Comparison of ENCODE assay signal across 9 cellular contexts in genomic region chr3:181210275-181210674, GRCh38.
DNase-seq lines count a peak whose midpoint lies in the region; ATAC-seq and TF ChIP-seq lines count a peak whose summit lies in the region.
"Had no signal": no experiment of that assay in that cellular context is flagged by ENCODE, and none has a peak within 500 bp of the region (broad histone marks: within the 10 kb centered on the region; RNA-seq: fewer than 3 reads in every experiment).

No MANE protein-coding gene starts in this region.

- H4K20me1 ChIP-seq in OCI-LY3 (ENCODE audit: insufficient read depth, low read length): no peaks in the 10 kb centered on the region

- H3K9ac ChIP-seq in OCI-LY3 (ENCODE audit: low read length): no peak overlapping the region

- H3K4me1 ChIP-seq in heart right ventricle (no peaks in the 10 kb centered on the region), right cardiac atrium (ENCODE audit: control insufficient read depth, insufficient read depth, low read length) (no peaks in the 10 kb centered on the region), OCI-LY3 (ENCODE audit: low read length) (no peaks in the 10 kb centered on the region)

- no peaks in the 10 kb centered on the region for H3K79me2 ChIP-seq in OCI-LY3 (ENCODE audit: low read length)

- 10 to 11% methylated on average over 2 of the region's 2 CpGs for whole genome bisulfite sequencing in heart right ventricle, 2 donors
- WGBS in right cardiac atrium: 14% methylated on average over 2 of the region's 2 CpGs

- H3K27me3 ChIP-seq in heart right ventricle: peaks cover 0 to 33% (median 10%) of the 10 kb centered on the region in 7 donors
- peaks cover 4% of the 10 kb centered on the region for H3K27me3 ChIP-seq in right cardiac atrium (ENCODE audit: control insufficient read depth, insufficient read depth)
- H3K27me3 ChIP-seq in OCI-LY3 (ENCODE audit: low read depth, low read length): no peaks in the 10 kb centered on the region

- no peak overlapping the region for H3K4me2 ChIP-seq in OCI-LY3 (ENCODE audit: low read length)

- H3K36me3 ChIP-seq in heart right ventricle (no peaks in the 10 kb centered on the region), OCI-LY3 (replicated peaks; ENCODE audit: low read depth, low read length) (no peaks in the 10 kb centered on the region)

- H3K9me3 ChIP-seq in heart right ventricle (no peaks in the 10 kb centered on the region), right cardiac atrium (ENCODE audit: control insufficient read depth, low read length) (no peaks in the 10 kb centered on the region), OCI-LY3 (ENCODE audit: insufficient read depth, low read length) (no peaks in the 10 kb centered on the region)

- no peak overlapping the region for H3K27ac ChIP-seq in heart right ventricle
- no peak overlapping the region for H3K27ac ChIP-seq in right cardiac atrium (ENCODE audit: low read length)
- H3K27ac ChIP-seq in OCI-LY3 (ENCODE audit: low read length): no peak overlapping the region

- DNase-seq in heart right ventricle (no peak), right cardiac atrium (no peak), fibroblast of pulmonary artery (ENCODE audit: low read depth) (peak; percentile 40), ureter (ENCODE audit: low spot score) (no peak)
- DNase-seq: activated CD8-positive, alpha-beta memory T cell treated with anti-CD3 and anti-CD28 coated beads, Interleukin-2, amount 50 U/mL, for 4 hours had no signal

- intact Hi-C loops in heart right ventricle (cut with DNase I): loop anchor here in 5 of 10 donors (5.0 to 10.0 kb wide), 5 partner anchors 495 to 1475 kb away; no protein-coding TSS in a partner anchor
- intact Hi-C loops in right cardiac atrium (cut with DNase I): no loop called here

- H3K4me3 ChIP-seq in heart right ventricle (no peak overlapping the region), right cardiac atrium (ENCODE audit: low read length) (no peak overlapping the region), OCI-LY3 (ENCODE audit: low read length) (no peak overlapping the region), fibroblast of pulmonary artery (replicated peaks; ENCODE audit: low read depth, low read length) (no peak overlapping the region)

- TF ChIP-seq CTCF in heart right ventricle (IDR thresholded peaks at IDR 0.05) (peak in 8 of 9 donors; percentile 16 to 52 (median 35)), OCI-LY3 (IDR thresholded peaks at IDR 0.05; ENCODE audit: low read depth, low read length) (peak; percentile 56), fibroblast of pulmonary artery (IDR thresholded peaks at IDR 0.05; ENCODE audit: low read length, missing control alignments) (peak; percentile 27)

- H2AFZ ChIP-seq in OCI-LY3 (ENCODE audit: low read depth, low read length): no peak overlapping the region

- no peak for ATAC-seq in heart right ventricle
- no peak for ATAC-seq in right cardiac atrium
- no peak for ATAC-seq in HG03457 (IDR thresholded peaks at IDR 0.05; ENCODE audit: unreplicated experiment)
- no peak for ATAC-seq in HG03025 (IDR thresholded peaks at IDR 0.05; ENCODE audit: low FRiP score, unreplicated experiment)
- ATAC-seq in HG02981 (IDR thresholded peaks at IDR 0.05; ENCODE audit: unreplicated experiment): no peak
